ENCODE assay signal across 18 cellular contexts in the genomic region with DNA sequence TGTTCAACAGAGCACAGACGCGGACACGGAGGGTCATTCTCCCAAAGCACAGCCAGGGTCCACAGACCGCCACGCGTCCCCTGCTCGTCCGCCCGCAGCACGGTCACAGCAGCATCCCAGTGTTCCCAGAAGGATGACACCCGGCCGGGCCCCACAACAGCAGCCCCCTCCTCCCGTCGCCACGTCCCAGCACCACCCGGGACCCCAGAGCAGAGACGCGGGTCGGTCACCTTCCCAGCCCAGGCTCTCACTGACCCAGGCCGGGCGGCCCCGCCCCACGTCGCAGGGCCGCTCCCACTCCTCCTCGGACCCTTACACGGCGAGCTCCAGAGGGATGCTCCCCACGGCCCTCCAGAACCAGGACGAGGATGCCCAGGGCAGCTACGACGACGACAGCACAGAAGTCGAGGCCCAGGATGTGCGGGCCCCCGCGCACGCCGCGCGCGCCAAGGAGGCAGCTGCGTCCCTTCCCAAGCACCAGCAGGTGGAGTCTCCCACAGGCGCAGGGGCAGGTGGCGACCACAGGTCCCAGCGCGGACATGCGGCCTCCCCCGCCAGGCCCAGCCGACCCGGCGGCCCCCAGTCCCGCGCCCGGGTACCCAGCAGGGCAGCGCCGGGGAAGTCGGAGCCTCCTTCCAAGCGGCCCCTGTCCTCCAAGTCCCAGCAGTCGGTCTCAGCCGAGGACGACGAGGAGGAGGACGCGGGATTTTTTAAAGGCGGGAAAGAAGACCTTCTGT.
DNase-seq lines count a peak whose midpoint lies in the region; ATAC-seq and TF ChIP-seq lines count a peak whose summit lies in the region.
"Had no signal": no experiment of that assay in that cellular context is flagged by ENCODE, and none has a peak within 500 bp of the region (broad histone marks: within the 10 kb centered on the region; RNA-seq: fewer than 3 reads in every experiment).

No MANE protein-coding gene starts in this region.

- in situ Hi-C loops in astrocyte of the cerebellum (cut with HindIII; ENCODE audit: low sequenced_read_pairs): no loop called here

- ATAC-seq in HG02870 (IDR thresholded peaks at IDR 0.05; ENCODE audit: unreplicated experiment): no peak
- ATAC-seq in GM18502 (IDR thresholded peaks at IDR 0.05; ENCODE audit: poor library complexity, unreplicated experiment): no peak
- ATAC-seq: activated CD8-positive, alpha-beta T cell treated with anti-CD3 and anti-CD28 coated beads, Interleukin-2, amount 10 ng/mL, durations not matched to agents 7 days and 5 days; left colon had no signal

- no peak overlapping the region for H3K9ac ChIP-seq in iPS-15b (ENCODE audit: low read depth, low read length)

- H3K9me3 ChIP-seq in iPS-15b (ENCODE audit: control insufficient read depth, insufficient read depth, low read length): no peaks in the 10 kb centered on the region
- H3K9me3 ChIP-seq: Caco-2, HAP-1, SJSA1, testis had no signal

- H3K27me3 Mint-ChIP-seq in neural crest cell (ENCODE audit: low read depth): peaks cover 71% of the 10 kb centered on the region

- H3K4me1 Mint-ChIP-seq in neural crest cell: peaks cover 10% of the 10 kb centered on the region

- no peak overlapping the region for H3K27ac Mint-ChIP-seq in neural crest cell (ENCODE audit: unreplicated experiment)
- H3K27ac Mint-ChIP-seq: activated CD8-positive, alpha-beta T cell treated with anti-CD3 and anti-CD28 coated beads, Interleukin-2, amount 10 ng/mL, durations not matched to agents 7 days and 5 days had no signal

- DNase-seq in ELF-1 (ENCODE audit: low read depth, low spot score) (peak; percentile 39), astrocyte of the cerebellum (ENCODE audit: low read depth) (no peak), neural crest cell (ENCODE audit: low read depth, low spot score) (no peak), putamen (ENCODE audit: low spot score) (no peak)
- DNase-seq in activated CD4-positive, CD25-positive, alpha-beta regulatory T cell (lab: John Stamatoyannopoulos, UW): no peak
- DNase-seq: activated CD8-positive, alpha-beta T cell treated with anti-CD3 and anti-CD28 coated beads, Interleukin-2, amount 10 ng/mL, durations not matched to agents 7 days and 5 days; anterior cingulate cortex; Caco-2; effector memory CD4-positive, alpha-beta T cell; left colon; NCI-H2029 treated with DMSO at 0.1 percent for 48 hours; stimulated activated CD4-positive, alpha-beta T cell treated with anti-CD3 and anti-CD28 coated beads, Interleukin-12 subunit alpha, Interleukin-12 subunit beta, amount 100 ng/mL, for 4 hours; testis had no signal

- H3K36me3 Mint-ChIP-seq in neural crest cell (ENCODE audit: low read depth): no peaks in the 10 kb centered on the region

- peaks cover 47% of the 10 kb centered on the region for H3K27me3 ChIP-seq in iPS-15b (ENCODE audit: control insufficient read depth, insufficient read depth, low read length)
- H3K27me3 ChIP-seq: SJSA1, testis had no signal

- H3K4me3 Mint-ChIP-seq in neural crest cell: no peak overlapping the region
- H3K4me3 Mint-ChIP-seq: activated CD8-positive, alpha-beta T cell treated with anti-CD3 and anti-CD28 coated beads, Interleukin-2, amount 10 ng/mL, durations not matched to agents 7 days and 5 days had no signal

- H3K4me3 ChIP-seq in astrocyte of the cerebellum (ENCODE audit: low read depth, low read length) (no peak overlapping the region), iPS-15b (ENCODE audit: low read depth, low read length) (peak overlapping the region; percentile 48)
- H3K4me3 ChIP-seq: HAP-1, SJSA1 had no signal

- no peaks in the 10 kb centered on the region for H3K4me1 ChIP-seq in iPS-15b (ENCODE audit: control insufficient read depth, insufficient read depth, low read length)
- H3K4me1 ChIP-seq: Caco-2, HAP-1 had no signal

- no peaks in the 10 kb centered on the region for H3K36me3 ChIP-seq in iPS-15b (ENCODE audit: control insufficient read depth, insufficient read depth, low read length)
- H3K36me3 ChIP-seq: HAP-1 had no signal

- no peaks in the 10 kb centered on the region for H3K9me3 Mint-ChIP-seq in neural crest cell

- TF ChIP-seq CTCF in astrocyte of the cerebellum (IDR thresholded peaks at IDR 0.05; ENCODE audit: low read depth, low read length, missing control alignments): peak; percentile 16
- peak; percentile 44 for TF ChIP-seq CTCF in neural crest cell (conservative IDR thresholded peaks at IDR 0.05)
